ENCODE assay signal across 8 cellular contexts in genomic region chr17:78019367-78019975, GRCh38.
DNase-seq lines count a peak whose midpoint lies in the region; ATAC-seq, FAIRE-seq and TF ChIP-seq lines count a peak whose summit lies in the region.

No MANE protein-coding gene starts in this region.

- no TSS peak for BruUV-seq in K562 (replicated peaks; lab: Mats Ljungman, UMichigan)

- H3K27ac Mint-ChIP-seq in activated CD4-positive, alpha-beta T cell treated with anti-CD3 and anti-CD28 coated beads, Interleukin-2, amount 10 ng/mL, durations not matched to agents 7 days and 5 days: peak overlapping the region; percentile 82

- H3K9me1 ChIP-seq in K562 (ENCODE audit: control insufficient read depth, insufficient read depth, low read length): peaks cover 5% of the 10 kb centered on the region

- H3K27me3 ChIP-seq in K562 (ENCODE audit: control insufficient read depth in 2 of 2, insufficient read depth in 2 of 2, low read length in 2 of 2) (no peaks in the 10 kb centered on the region), lung (ENCODE audit: control insufficient read depth, insufficient read depth) (no peaks in the 10 kb centered on the region)

- no peak overlapping the region for H3K4me3 Mint-ChIP-seq in activated CD4-positive, alpha-beta T cell treated with anti-CD3 and anti-CD28 coated beads, Interleukin-2, amount 10 ng/mL, durations not matched to agents 7 days and 5 days

- FAIRE-seq in K562 (lab: Jason Lieb, UNC) (peak; percentile 63), GM12892 (lab: Jason Lieb, UNC) (no peak)

- peak; percentile 67 to 82 for TF ChIP-seq RAD21 in K562 (CRISPR knock-in tag; conservative IDR thresholded peaks at IDR 0.05 in 1 of 2, IDR thresholded peaks at IDR 0.05 in 1 of 2)

- TF ChIP-seq EP300 in K562 (IDR thresholded peaks at IDR 0.05; ENCODE audit: low read length): 0 out of 2 replicates have a peak, but pooled peaks have one; percentile 5

- H3K27me3 Mint-ChIP-seq in activated CD4-positive, alpha-beta T cell treated with anti-CD3 and anti-CD28 coated beads, Interleukin-2, amount 10 ng/mL, durations not matched to agents 7 days and 5 days: no peaks in the 10 kb centered on the region

- in situ Hi-C loops in K562 (cut with MboI): loop anchor here (5.0 to 10.0 kb wide), 2 partner anchors 247 to 475 kb away; no protein-coding TSS in a partner anchor

- no peak for DNase-seq in activated CD4-positive, alpha-beta T cell treated with anti-CD3 and anti-CD28 coated beads, Interleukin-2, amount 10 ng/mL, durations not matched to agents 7 days and 5 days
- no peak for DNase-seq in activated CD4-positive, alpha-beta T cell treated with anti-CD3 and anti-CD28 coated beads, Interleukin-2, amount 50 U/mL, for 1 hour
- DNase-seq in NCI-H1694 (lab: John Stamatoyannopoulos, UW) (peak; percentile 10), K562 (ENCODE audit: extremely low read depth in 1 of 4, low spot score in 3 of 4) (peak in 2 of 4 experiments; percentile 23 to 66), lung (ENCODE audit: low spot score) (no peak), GM12892 (ENCODE audit: insufficient read length) (no peak)
- no peak for DNase-seq in stimulated activated CD4-positive, alpha-beta T cell treated with anti-CD3 and anti-CD28 coated beads, Interleukin-4, amount 100 ng/mL, for 24 hours

- ATAC-seq in K562 (peak; percentile 64), lung (ENCODE audit: insufficient read depth, low FRiP score) (no peak), HG03135 (IDR thresholded peaks at IDR 0.05; ENCODE audit: unreplicated experiment) (no peak)

- no peaks in the 10 kb centered on the region for H3K9me3 ChIP-seq in K562 (replicated peaks; ENCODE audit: control insufficient read depth, insufficient read depth, low read depth, low read length)
- no peaks in the 10 kb centered on the region for H3K9me3 ChIP-seq in lung (ENCODE audit: control insufficient read depth in 2 of 2, insufficient read depth in 1 of 2, low read length in 1 of 2)

- peaks cover 11 to 34% of the 10 kb centered on the region in 2 experiments; a peak in 4 of 5 replicates for H3K4me1 ChIP-seq in K562 (replicated peaks in 1 of 2; ENCODE audit: control insufficient read depth in 2 of 2, insufficient read depth in 2 of 2, low read length in 2 of 2)
- peaks cover 5% of the 10 kb centered on the region in 2 donors for H3K4me1 ChIP-seq in lung (ENCODE audit: control insufficient read depth in 2 of 2, insufficient read depth in 2 of 2, low read length in 2 of 2)

- H3K9me3 Mint-ChIP-seq in activated CD4-positive, alpha-beta T cell treated with anti-CD3 and anti-CD28 coated beads, Interleukin-2, amount 10 ng/mL, durations not matched to agents 7 days and 5 days: no peaks in the 10 kb centered on the region

- H4K20me1 ChIP-seq in K562 (replicated peaks; ENCODE audit: control insufficient read depth, insufficient read depth, low read length): no peaks in the 10 kb centered on the region

- H3K79me2 ChIP-seq in K562 (ENCODE audit: control insufficient read depth, insufficient read depth, low read length): no peaks in the 10 kb centered on the region

- CTCF ChIA-PET in activated CD4-positive, alpha-beta T cell treated with anti-CD3 and anti-CD28 coated beads, Interleukin-2, amount 10 ng/mL, durations not matched to agents 7 days and 5 days (lab: Charles Lee): interaction anchor here (0.6 to 1.7 kb wide), 7 partner anchors 21 to 477 kb away, joined by 3 to 5 read pairs (median 4); no protein-coding TSS in a partner anchor
- CTCF ChIA-PET in K562 (lab: Yijun Ruan, JAX; ENCODE audit: low intra/inter-chr PET ratio): interaction anchor here (0.6 to 1.7 kb wide), 7 partner anchors 119 to 726 kb away, joined by 3 to 11 read pairs (median 3); partner anchors contain the start of genes AFMID and TK1

- no peak for TF ChIP-seq POLR2A in K562 (conservative IDR thresholded peaks at IDR 0.05)
- no peak for TF ChIP-seq POLR2A in GM12892 (IDR thresholded peaks at IDR 0.05; ENCODE audit: low read depth, low read length)

- intact Hi-C loops in K562 (cut with micrococcal nuclease): loop anchor here (1.0 to 10.0 kb wide), 6 partner anchors 63 to 172 kb away; partner anchors contain the start of genes AFMID and TK1

- peak; percentile 38 to 83 (median 60); a peak in 4 of 6 replicates for TF ChIP-seq CTCF in K562 (IDR thresholded peaks at IDR 0.05 in 2 of 3, conservative IDR thresholded peaks at IDR 0.05 in 1 of 3; ENCODE audit: insufficient read depth in 2 of 3, low read depth in 1 of 3, low read length in 3 of 3)
- peak; percentile 26 for TF ChIP-seq CTCF in lung (IDR thresholded peaks at IDR 0.05; ENCODE audit: control extremely low read depth, extremely low read depth)

- H3K4me1 Mint-ChIP-seq in activated CD4-positive, alpha-beta T cell treated with anti-CD3 and anti-CD28 coated beads, Interleukin-2, amount 10 ng/mL, durations not matched to agents 7 days and 5 days: peaks cover 30% of the 10 kb centered on the region

- H3K4me3 ChIP-seq in K562: no peak overlapping the region
- H3K4me3 ChIP-seq in lung: no peak overlapping the region

- peak overlapping the region in 1 of 2 experiments; percentile 24; a peak in 1 of 4 replicates for H3K9ac ChIP-seq in K562 (ENCODE audit: insufficient read depth in 1 of 2, low read depth in 2 of 2, low read length in 2 of 2)

- H3K36me3 ChIP-seq in K562 (ENCODE audit: control insufficient read depth, insufficient read depth, low read length) (no peaks in the 10 kb centered on the region; the same call in 2 of the 3 replicates), lung (ENCODE audit: control insufficient read depth in 2 of 2, insufficient read depth in 2 of 2, low read length in 2 of 2) (peaks cover 0 to 1% of the 10 kb centered on the region in 2 donors)

- H2AFZ ChIP-seq in K562 (ENCODE audit: low read depth, low read length): peak overlapping the region; percentile 3; the same call in 1 of the 2 replicates

- H3K27ac ChIP-seq in K562 (ENCODE audit: extremely low read depth, low read depth, low read length) (no peak overlapping the region; the same call in 2 of the 3 replicates), lung (ENCODE audit: low read depth in 1 of 2, low read length in 1 of 2) (no peak overlapping the region)

- H3K4me2 ChIP-seq in K562 (ENCODE audit: insufficient read depth, low read length): no peak overlapping the region

- H3K36me3 Mint-ChIP-seq in activated CD4-positive, alpha-beta T cell treated with anti-CD3 and anti-CD28 coated beads, Interleukin-2, amount 10 ng/mL, durations not matched to agents 7 days and 5 days (ENCODE audit: low read depth): peaks cover 1% of the 10 kb centered on the region

- POLR2A ChIA-PET in activated CD4-positive, alpha-beta T cell treated with anti-CD3 and anti-CD28 coated beads, Interleukin-2, amount 10 ng/mL, durations not matched to agents 7 days and 5 days (lab: Charles Lee): interaction anchor here (0.7 kb wide), 1 partner anchor 61 kb away, joined by 3 read pairs; the partner anchor contains the start of gene TNRC6C
- POLR2A ChIA-PET in K562 (lab: Yijun Ruan, JAX): interaction anchor here (0.6 to 1.0 kb wide), 4 partner anchors 10 to 342 kb away, joined by 3 to 4 read pairs (median 3); no protein-coding TSS in a partner anchor

TF ChIP-seq in K562, 482 proteins besides CTCF, POLR2A, EP300 and RAD21 (continues in another document):
- no peak for TF ChIP-seq FOXA3 (CRISPR knock-in tag; conservative IDR thresholded peaks at IDR 0.05 in 1 of 2, IDR thresholded peaks at IDR 0.05 in 1 of 2)
- no peak for TF ChIP-seq ZNF507 (tag; conservative IDR thresholded peaks at IDR 0.05)
- peak; percentile 89 for TF ChIP-seq ZNF316 (IDR thresholded peaks at IDR 0.05)
- no peak for TF ChIP-seq NR1H2 (CRISPR knock-in tag; IDR thresholded peaks at IDR 0.05)
- no peak for TF ChIP-seq FOXJ3 (CRISPR knock-in tag; IDR thresholded peaks at IDR 0.05)
- 0 out of 2 replicates have a peak, but pooled peaks have one; percentile 39 for TF ChIP-seq POLR2H (tag; IDR thresholded peaks at IDR 0.05; ENCODE audit: low read depth)
- TF ChIP-seq ATF1 (CRISPR knock-in tag; IDR thresholded peaks at IDR 0.05): no peak
- no peak for TF ChIP-seq ATF1 (tag; IDR thresholded peaks at IDR 0.05)
- no peak for TF ChIP-seq YBX1 (IDR thresholded peaks at IDR 0.05)
- TF ChIP-seq L3MBTL2 (IDR thresholded peaks at IDR 0.05): peak; percentile 24; the same call in 1 of the 2 replicates
- no peak for TF ChIP-seq FIP1L1 (IDR thresholded peaks at IDR 0.05; ENCODE audit: low read depth, low read length, poor library complexity, severe bottlenecking)
- TF ChIP-seq SFPQ (IDR thresholded peaks at IDR 0.05; ENCODE audit: low read depth, low read length): no peak
- TF ChIP-seq GABPA (tag; conservative IDR thresholded peaks at IDR 0.05; ENCODE audit: low read depth): 0 out of 2 replicates have a peak, but pooled peaks have one; percentile 13
- TF ChIP-seq, protein P1, sequence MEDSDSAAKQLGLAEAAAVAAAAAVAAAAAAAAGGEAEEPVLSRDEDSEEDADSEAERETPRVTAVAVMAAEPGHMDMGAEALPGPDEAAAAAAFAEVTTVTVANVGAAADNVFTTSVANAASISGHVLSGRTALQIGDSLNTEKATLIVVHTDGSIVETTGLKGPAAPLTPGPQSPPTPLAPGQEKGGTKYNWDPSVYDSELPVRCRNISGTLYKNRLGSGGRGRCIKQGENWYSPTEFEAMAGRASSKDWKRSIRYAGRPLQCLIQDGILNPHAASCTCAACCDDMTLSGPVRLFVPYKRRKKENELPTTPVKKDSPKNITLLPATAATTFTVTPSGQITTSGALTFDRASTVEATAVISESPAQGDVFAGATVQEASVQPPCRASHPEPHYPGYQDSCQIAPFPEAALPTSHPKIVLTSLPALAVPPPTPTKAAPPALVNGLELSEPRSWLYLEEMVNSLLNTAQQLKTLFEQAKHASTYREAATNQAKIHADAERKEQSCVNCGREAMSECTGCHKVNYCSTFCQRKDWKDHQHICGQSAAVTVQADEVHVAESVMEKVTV (CRISPR knock-in tag; IDR thresholded peaks at IDR 0.05): peak; percentile 66; the same call in 1 of the 2 replicates
- peak; percentile 31; the same call in 1 of the 2 replicates for TF ChIP-seq MAFK (IDR thresholded peaks at IDR 0.05; ENCODE audit: low read length)
